2 cellular contexts compared by ENCODE assay signal in the genomic region with DNA sequence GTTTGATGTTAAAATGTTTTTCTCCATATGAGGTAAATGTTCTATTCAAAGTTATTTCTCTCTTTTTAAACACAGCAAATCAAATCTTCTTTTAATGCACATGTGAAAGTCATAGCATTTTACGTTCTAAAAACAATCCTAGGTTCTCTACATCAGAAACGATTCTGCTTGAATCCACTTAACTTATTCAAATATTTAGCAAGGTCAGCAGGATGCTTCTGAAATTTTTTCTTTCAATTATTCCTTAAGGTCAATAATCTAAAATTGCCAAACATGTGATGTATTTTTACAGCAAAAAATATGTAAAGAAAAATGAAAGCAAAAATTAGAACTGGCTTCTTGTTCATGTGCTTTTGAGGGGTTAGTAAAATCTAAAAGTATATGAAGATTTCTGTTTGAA.
TF ChIP-seq lines count a peak whose summit lies in the region.

No MANE protein-coding gene starts in this region.

TF ChIP-seq in GM23338, 12 proteins besides CTCF, POLR2A, EP300 and RAD21 (continues in another document):
- TF ChIP-seq STAT1 (IDR thresholded peaks at IDR 0.05; ENCODE audit: unreplicated experiment) (no peak), NANOG (IDR thresholded peaks at IDR 0.05; ENCODE audit: borderline replicate concordance) (no peak), POLR2AphosphoS5 (IDR thresholded peaks at IDR 0.05; ENCODE audit: low read depth) (no peak), EZH2phosphoT487 (IDR thresholded peaks at IDR 0.05; ENCODE audit: unreplicated experiment) (no peak), JUNB (IDR thresholded peaks at IDR 0.05; ENCODE audit: unreplicated experiment) (no peak), EZH2 (IDR thresholded peaks at IDR 0.05; ENCODE audit: low read depth, unreplicated experiment) (no peak), ZNF114 (CRISPR knock-in tag; IDR thresholded peaks at IDR 0.05) (no peak), ZNF331 (CRISPR knock-in tag; IDR thresholded peaks at IDR 0.05; ENCODE audit: low read depth) (no peak), CREB1 (CRISPR knock-in tag; IDR thresholded peaks at IDR 0.05; ENCODE audit: low read depth) (no peak)
- TF ChIP-seq, protein P1, sequence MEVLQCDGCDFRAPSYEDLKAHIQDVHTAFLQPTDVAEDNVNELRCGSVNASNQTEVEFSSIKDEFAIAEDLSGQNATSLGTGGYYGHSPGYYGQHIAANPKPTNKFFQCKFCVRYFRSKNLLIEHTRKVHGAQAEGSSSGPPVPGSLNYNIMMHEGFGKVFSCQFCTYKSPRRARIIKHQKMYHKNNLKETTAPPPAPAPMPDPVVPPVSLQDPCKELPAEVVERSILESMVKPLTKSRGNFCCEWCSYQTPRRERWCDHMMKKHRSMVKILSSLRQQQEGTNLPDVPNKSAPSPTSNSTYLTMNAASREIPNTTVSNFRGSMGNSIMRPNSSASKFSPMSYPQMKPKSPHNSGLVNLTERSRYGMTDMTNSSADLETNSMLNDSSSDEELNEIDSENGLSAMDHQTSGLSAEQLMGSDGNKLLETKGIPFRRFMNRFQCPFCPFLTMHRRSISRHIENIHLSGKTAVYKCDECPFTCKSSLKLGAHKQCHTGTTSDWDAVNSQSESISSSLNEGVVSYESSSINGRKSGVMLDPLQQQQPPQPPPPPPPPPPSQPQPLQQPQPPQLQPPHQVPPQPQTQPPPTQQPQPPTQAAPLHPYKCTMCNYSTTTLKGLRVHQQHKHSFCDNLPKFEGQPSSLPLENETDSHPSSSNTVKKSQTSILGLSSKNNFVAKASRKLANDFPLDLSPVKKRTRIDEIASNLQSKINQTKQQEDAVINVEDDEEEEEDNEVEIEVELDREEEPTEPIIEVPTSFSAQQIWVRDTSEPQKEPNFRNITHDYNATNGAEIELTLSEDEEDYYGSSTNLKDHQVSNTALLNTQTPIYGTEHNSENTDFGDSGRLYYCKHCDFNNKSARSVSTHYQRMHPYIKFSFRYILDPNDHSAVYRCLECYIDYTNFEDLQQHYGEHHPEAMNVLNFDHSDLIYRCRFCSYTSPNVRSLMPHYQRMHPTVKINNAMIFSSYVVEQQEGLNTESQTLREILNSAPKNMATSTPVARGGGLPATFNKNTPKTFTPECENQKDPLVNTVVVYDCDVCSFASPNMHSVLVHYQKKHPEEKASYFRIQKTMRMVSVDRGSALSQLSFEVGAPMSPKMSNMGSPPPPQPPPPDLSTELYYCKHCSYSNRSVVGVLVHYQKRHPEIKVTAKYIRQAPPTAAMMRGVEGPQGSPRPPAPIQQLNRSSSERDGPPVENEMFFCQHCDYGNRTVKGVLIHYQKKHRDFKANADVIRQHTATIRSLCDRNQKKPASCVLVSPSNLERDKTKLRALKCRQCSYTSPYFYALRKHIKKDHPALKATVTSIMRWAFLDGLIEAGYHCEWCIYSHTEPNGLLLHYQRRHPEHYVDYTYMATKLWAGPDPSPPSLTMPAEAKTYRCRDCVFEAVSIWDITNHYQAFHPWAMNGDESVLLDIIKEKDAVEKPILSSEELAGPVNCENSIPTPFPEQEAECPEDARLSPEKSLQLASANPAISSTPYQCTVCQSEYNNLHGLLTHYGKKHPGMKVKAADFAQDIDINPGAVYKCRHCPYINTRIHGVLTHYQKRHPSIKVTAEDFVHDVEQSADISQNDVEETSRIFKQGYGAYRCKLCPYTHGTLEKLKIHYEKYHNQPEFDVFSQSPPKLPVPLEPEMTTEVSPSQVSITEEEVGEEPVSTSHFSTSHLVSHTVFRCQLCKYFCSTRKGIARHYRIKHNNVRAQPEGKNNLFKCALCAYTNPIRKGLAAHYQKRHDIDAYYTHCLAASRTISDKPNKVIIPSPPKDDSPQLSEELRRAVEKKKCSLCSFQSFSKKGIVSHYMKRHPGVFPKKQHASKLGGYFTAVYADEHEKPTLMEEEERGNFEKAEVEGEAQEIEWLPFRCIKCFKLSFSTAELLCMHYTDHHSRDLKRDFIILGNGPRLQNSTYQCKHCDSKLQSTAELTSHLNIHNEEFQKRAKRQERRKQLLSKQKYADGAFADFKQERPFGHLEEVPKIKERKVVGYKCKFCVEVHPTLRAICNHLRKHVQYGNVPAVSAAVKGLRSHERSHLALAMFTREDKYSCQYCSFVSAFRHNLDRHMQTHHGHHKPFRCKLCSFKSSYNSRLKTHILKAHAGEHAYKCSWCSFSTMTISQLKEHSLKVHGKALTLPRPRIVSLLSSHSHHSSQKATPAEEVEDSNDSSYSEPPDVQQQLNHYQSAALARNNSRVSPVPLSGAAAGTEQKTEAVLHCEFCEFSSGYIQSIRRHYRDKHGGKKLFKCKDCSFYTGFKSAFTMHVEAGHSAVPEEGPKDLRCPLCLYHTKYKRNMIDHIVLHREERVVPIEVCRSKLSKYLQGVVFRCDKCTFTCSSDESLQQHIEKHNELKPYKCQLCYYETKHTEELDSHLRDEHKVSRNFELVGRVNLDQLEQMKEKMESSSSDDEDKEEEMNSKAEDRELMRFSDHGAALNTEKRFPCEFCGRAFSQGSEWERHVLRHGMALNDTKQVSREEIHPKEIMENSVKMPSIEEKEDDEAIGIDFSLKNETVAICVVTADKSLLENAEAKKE (CRISPR knock-in tag; IDR thresholded peaks at IDR 0.05), result no peak
- TF ChIP-seq, protein P2, sequence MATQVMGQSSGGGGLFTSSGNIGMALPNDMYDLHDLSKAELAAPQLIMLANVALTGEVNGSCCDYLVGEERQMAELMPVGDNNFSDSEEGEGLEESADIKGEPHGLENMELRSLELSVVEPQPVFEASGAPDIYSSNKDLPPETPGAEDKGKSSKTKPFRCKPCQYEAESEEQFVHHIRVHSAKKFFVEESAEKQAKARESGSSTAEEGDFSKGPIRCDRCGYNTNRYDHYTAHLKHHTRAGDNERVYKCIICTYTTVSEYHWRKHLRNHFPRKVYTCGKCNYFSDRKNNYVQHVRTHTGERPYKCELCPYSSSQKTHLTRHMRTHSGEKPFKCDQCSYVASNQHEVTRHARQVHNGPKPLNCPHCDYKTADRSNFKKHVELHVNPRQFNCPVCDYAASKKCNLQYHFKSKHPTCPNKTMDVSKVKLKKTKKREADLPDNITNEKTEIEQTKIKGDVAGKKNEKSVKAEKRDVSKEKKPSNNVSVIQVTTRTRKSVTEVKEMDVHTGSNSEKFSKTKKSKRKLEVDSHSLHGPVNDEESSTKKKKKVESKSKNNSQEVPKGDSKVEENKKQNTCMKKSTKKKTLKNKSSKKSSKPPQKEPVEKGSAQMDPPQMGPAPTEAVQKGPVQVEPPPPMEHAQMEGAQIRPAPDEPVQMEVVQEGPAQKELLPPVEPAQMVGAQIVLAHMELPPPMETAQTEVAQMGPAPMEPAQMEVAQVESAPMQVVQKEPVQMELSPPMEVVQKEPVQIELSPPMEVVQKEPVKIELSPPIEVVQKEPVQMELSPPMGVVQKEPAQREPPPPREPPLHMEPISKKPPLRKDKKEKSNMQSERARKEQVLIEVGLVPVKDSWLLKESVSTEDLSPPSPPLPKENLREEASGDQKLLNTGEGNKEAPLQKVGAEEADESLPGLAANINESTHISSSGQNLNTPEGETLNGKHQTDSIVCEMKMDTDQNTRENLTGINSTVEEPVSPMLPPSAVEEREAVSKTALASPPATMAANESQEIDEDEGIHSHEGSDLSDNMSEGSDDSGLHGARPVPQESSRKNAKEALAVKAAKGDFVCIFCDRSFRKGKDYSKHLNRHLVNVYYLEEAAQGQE (IDR thresholded peaks at IDR 0.05; ENCODE audit: unreplicated experiment), result no peak

TF ChIP-seq in H1, 55 proteins besides CTCF, POLR2A, EP300 and RAD21:
- TF ChIP-seq, protein P3, sequence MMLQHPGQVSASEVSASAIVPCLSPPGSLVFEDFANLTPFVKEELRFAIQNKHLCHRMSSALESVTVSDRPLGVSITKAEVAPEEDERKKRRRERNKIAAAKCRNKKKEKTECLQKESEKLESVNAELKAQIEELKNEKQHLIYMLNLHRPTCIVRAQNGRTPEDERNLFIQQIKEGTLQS (IDR thresholded peaks at IDR 0.05; ENCODE audit: insufficient read depth, low read depth, low read length), result no peak
